In the genomic region with DNA sequence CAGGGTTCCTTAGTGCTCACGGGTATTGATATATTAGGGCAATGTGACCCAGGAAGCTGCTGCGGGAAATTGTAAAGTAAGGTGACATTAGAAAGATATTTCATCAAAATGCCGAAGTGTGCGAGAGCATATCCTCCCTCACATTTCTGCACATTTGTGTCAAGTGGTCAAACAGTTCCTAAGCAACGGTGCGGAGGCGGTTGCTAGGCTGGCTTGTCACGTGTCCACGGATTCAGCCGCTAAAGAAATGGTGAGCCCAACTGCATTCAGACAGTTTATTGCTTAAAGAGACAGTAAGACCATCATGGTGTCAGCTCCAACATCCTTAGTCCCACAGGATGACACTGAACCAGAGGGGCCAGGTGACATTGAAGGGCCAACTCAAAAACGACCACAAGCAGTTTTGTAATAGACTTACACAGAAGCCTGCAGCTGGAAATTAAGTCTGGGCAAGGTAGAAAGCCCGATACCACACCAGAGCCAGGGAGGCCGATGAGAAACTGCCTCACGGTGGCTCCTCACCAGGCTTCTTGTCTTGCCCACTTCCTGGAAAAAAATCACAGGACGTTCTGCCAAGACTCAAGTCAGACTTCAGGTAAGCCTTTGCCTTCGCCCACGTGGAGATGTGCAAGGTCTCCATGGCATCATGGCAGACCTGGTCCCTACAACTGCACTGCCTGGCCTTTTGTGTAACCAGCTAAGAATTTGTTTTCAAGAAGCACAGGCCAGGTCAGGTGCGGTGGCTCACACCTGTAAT, we compare ENCODE assay signal across 9 cellular contexts. TPM values are rescaled to one million over a fixed set of nuclear protein-coding genes. Genes with fewer than 3 reads are reported as not detected.
DNase-seq lines count a peak whose midpoint lies in the region; ATAC-seq and TF ChIP-seq lines count a peak whose summit lies in the region.
"Had no signal": no experiment of that assay in that cellular context is flagged by ENCODE, and none has a peak within 500 bp of the region (broad histone marks: within the 10 kb centered on the region; RNA-seq: fewer than 3 reads in every experiment).

No MANE protein-coding gene starts in this region.

- H3K9me3 Mint-ChIP-seq in GM23338, result no peaks in the 10 kb centered on the region

- peaks cover 3% of the 10 kb centered on the region; the same call in 2 of the 3 replicates for H3K4me1 Mint-ChIP-seq in GM23338

- H3K4me3 Mint-ChIP-seq in GM23338, result no peak overlapping the region

- H3K79me2 ChIP-seq in GM23338 (replicated peaks; ENCODE audit: insufficient read depth), result no peaks in the 10 kb centered on the region

- ATAC-seq in GM23338 (no peak), HG02610 (IDR thresholded peaks at IDR 0.05; ENCODE audit: unreplicated experiment) (no peak)

- no peak overlapping the region for H3K4me3 ChIP-seq in NB4 (ENCODE audit: low read depth, low read length)
- H3K4me3 ChIP-seq in neuron (ENCODE audit: low read length), result peak overlapping the region; percentile 31
- H3K4me3 ChIP-seq in GM23338, result no peak overlapping the region
- H3K4me3 ChIP-seq in left ventricle myocardium inferior, result no peak overlapping the region
- H3K4me3 ChIP-seq: lower lobe of right lung had no signal

- H3K4me1 ChIP-seq in neuron (ENCODE audit: insufficient read depth, low read length) (peaks cover 12% of the 10 kb centered on the region), GM23338 (ENCODE audit: insufficient read depth) (no peaks in the 10 kb centered on the region), left ventricle myocardium inferior (no peaks in the 10 kb centered on the region)
- H3K4me1 ChIP-seq: lower lobe of right lung had no signal

- no peak overlapping the region for H3K27ac Mint-ChIP-seq in GM23338

- H2AFZ ChIP-seq in neuron (ENCODE audit: low read depth, low read length) (no peak overlapping the region), GM23338 (no peak overlapping the region)

- no peaks in the 10 kb centered on the region for H3K36me3 Mint-ChIP-seq in GM23338 (ENCODE audit: low read depth)

- TF ChIP-seq CTCF in NB4 (IDR thresholded peaks at IDR 0.05; ENCODE audit: low read depth, low read length), result no peak
- TF ChIP-seq CTCF in GM23338 (conservative IDR thresholded peaks at IDR 0.05; ENCODE audit: low read depth in 2 of 2), result no peak
- TF ChIP-seq CTCF in left ventricle myocardium inferior (IDR thresholded peaks at IDR 0.05; ENCODE audit: borderline replicate concordance), result no peak

- DNase-seq in EL (peak; percentile 42), NB4 (ENCODE audit: low read depth) (peak; percentile 75), astrocyte of the hippocampus (ENCODE audit: low read depth, low spot score) (peak; percentile 61), GM23338 (ENCODE audit: low spot score) (no peak), left ventricle myocardium inferior (no peak)
- no peak for DNase-seq in effector CD4-positive, alpha-beta T cell
- DNase-seq: lower lobe of right lung had no signal

- H3K9me2 ChIP-seq in GM23338 (ENCODE audit: insufficient read depth), result no peaks in the 10 kb centered on the region

- H4K20me1 ChIP-seq in GM23338 (replicated peaks; ENCODE audit: insufficient read depth), result no peaks in the 10 kb centered on the region

- H3K9me3 ChIP-seq in neuron (ENCODE audit: low read length) (no peaks in the 10 kb centered on the region), left ventricle myocardium inferior (replicated peaks) (no peaks in the 10 kb centered on the region)
- H3K9me3 ChIP-seq: lower lobe of right lung had no signal

- TF ChIP-seq POLR2A in NB4 (IDR thresholded peaks at IDR 0.05; ENCODE audit: extremely low read depth, insufficient read length), result no peak

- H3K27ac ChIP-seq in GM23338 (ENCODE audit: low read depth), result no peak overlapping the region
- no peak overlapping the region for H3K27ac ChIP-seq in left ventricle myocardium inferior (replicated peaks)
- H3K27ac ChIP-seq: lower lobe of right lung had no signal

- H3K4me2 ChIP-seq in GM23338, result no peak overlapping the region

- peaks cover 6% of the 10 kb centered on the region for H3K27me3 Mint-ChIP-seq in GM23338 (ENCODE audit: insufficient read depth, low read depth, poor library complexity)

- no peaks in the 10 kb centered on the region for H3F3A ChIP-seq in GM23338 (replicated peaks; ENCODE audit: low read depth)

- H3K36me3 ChIP-seq in neuron (ENCODE audit: insufficient read depth, low read length) (no peaks in the 10 kb centered on the region), GM23338 (ENCODE audit: insufficient read depth) (no peaks in the 10 kb centered on the region), left ventricle myocardium inferior (no peaks in the 10 kb centered on the region)
- H3K36me3 ChIP-seq: lower lobe of right lung had no signal

- peaks cover 4% of the 10 kb centered on the region for H3K27me3 ChIP-seq in neuron (ENCODE audit: insufficient read depth, low read length)
- H3K27me3 ChIP-seq in GM23338 (ENCODE audit: insufficient read depth), result no peaks in the 10 kb centered on the region
- no peaks in the 10 kb centered on the region for H3K27me3 ChIP-seq in left ventricle myocardium inferior (ENCODE audit: low read depth)

- intact Hi-C loops in left ventricle myocardium inferior (cut with micrococcal nuclease), result no loop called here

TF ChIP-seq in GM23338, 12 proteins besides CTCF, POLR2A, EP300 and RAD21:
- TF ChIP-seq EZH2 (IDR thresholded peaks at IDR 0.05; ENCODE audit: low read depth, unreplicated experiment) (no peak), POLR2AphosphoS5 (IDR thresholded peaks at IDR 0.05; ENCODE audit: low read depth) (no peak), JUNB (IDR thresholded peaks at IDR 0.05; ENCODE audit: unreplicated experiment) (no peak), NANOG (IDR thresholded peaks at IDR 0.05; ENCODE audit: borderline replicate concordance) (no peak), CREB1 (CRISPR knock-in tag; IDR thresholded peaks at IDR 0.05; ENCODE audit: low read depth) (no peak), ZNF331 (CRISPR knock-in tag; IDR thresholded peaks at IDR 0.05; ENCODE audit: low read depth) (no peak), STAT1 (IDR thresholded peaks at IDR 0.05; ENCODE audit: unreplicated experiment) (no peak), ZNF114 (CRISPR knock-in tag; IDR thresholded peaks at IDR 0.05) (no peak)
- TF ChIP-seq, protein P1, sequence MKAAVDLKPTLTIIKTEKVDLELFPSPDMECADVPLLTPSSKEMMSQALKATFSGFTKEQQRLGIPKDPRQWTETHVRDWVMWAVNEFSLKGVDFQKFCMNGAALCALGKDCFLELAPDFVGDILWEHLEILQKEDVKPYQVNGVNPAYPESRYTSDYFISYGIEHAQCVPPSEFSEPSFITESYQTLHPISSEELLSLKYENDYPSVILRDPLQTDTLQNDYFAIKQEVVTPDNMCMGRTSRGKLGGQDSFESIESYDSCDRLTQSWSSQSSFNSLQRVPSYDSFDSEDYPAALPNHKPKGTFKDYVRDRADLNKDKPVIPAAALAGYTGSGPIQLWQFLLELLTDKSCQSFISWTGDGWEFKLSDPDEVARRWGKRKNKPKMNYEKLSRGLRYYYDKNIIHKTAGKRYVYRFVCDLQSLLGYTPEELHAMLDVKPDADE (IDR thresholded peaks at IDR 0.05), result no peak
- TF ChIP-seq, protein P2, sequence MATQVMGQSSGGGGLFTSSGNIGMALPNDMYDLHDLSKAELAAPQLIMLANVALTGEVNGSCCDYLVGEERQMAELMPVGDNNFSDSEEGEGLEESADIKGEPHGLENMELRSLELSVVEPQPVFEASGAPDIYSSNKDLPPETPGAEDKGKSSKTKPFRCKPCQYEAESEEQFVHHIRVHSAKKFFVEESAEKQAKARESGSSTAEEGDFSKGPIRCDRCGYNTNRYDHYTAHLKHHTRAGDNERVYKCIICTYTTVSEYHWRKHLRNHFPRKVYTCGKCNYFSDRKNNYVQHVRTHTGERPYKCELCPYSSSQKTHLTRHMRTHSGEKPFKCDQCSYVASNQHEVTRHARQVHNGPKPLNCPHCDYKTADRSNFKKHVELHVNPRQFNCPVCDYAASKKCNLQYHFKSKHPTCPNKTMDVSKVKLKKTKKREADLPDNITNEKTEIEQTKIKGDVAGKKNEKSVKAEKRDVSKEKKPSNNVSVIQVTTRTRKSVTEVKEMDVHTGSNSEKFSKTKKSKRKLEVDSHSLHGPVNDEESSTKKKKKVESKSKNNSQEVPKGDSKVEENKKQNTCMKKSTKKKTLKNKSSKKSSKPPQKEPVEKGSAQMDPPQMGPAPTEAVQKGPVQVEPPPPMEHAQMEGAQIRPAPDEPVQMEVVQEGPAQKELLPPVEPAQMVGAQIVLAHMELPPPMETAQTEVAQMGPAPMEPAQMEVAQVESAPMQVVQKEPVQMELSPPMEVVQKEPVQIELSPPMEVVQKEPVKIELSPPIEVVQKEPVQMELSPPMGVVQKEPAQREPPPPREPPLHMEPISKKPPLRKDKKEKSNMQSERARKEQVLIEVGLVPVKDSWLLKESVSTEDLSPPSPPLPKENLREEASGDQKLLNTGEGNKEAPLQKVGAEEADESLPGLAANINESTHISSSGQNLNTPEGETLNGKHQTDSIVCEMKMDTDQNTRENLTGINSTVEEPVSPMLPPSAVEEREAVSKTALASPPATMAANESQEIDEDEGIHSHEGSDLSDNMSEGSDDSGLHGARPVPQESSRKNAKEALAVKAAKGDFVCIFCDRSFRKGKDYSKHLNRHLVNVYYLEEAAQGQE (IDR thresholded peaks at IDR 0.05; ENCODE audit: unreplicated experiment), result no peak

RNA-seq across cellular contexts. Expression of a gene that starts 50.4 kb away (rescaled TPM):
- 61.9 and 65.1 TPM in 2 replicates for total RNA-seq in GM23338 (2014; rRNA removed; shearing (Covaris generic))
- polyA plus RNA-seq in GM23338 (2016; fragmentation: Nextera tagmentation; extraction: Ambion mirVana), result 57.0 and 64.2 TPM in 2 replicates
- total RNA-seq in left ventricle myocardium inferior, result 42.2 TPM

Comparison
In these comparisons a context has a peak if more than half of its experiments do, and no peak if none do; other contexts are left out.
1. DNase-seq: peak in EL (single experiment), NB4 (single experiment) and astrocyte of the hippocampus (single experiment); none in GM23338 (single experiment), effector CD4-positive, alpha-beta T cell (single experiment) and left ventricle myocardium inferior (single experiment).